8 cellular contexts compared by ENCODE assay signal in genomic region chr10:33008499-33009243, GRCh38. TPM values are rescaled to one million over a fixed set of nuclear protein-coding genes. Genes with fewer than 3 reads are reported as not detected.
DNase-seq lines count a peak whose midpoint lies in the region; ATAC-seq and TF ChIP-seq lines count a peak whose summit lies in the region.

No MANE protein-coding gene starts in this region.

- peaks cover 5% of the 10 kb centered on the region for H3K4me1 ChIP-seq in mesendoderm (ENCODE audit: control insufficient read depth, low read depth, low read length)

- no peak overlapping the region for H2BK15ac ChIP-seq in mesendoderm (replicated peaks; ENCODE audit: low read depth)

- no CpG with 5 or more reads among the region's 9 CpGs for WGBS in mesendoderm (ENCODE audit: extremely low coverage, insufficient coverage, low lambda C conversion rate)

- TF ChIP-seq CTCF in GM12801 (IDR thresholded peaks at IDR 0.05; ENCODE audit: extremely low read depth, insufficient read length) = peak; percentile 98

- no peak overlapping the region for H3K4ac ChIP-seq in mesendoderm (ENCODE audit: low read depth, low read length)

- ATAC-seq in HG03342 (IDR thresholded peaks at IDR 0.05; ENCODE audit: unreplicated experiment) = peak; percentile 64
- no peak for ATAC-seq in GM18858 (IDR thresholded peaks at IDR 0.05; ENCODE audit: unreplicated experiment)

- H3K27ac ChIP-seq in mesendoderm (ENCODE audit: low read depth, low read length) = no peak overlapping the region

- no peaks in the 10 kb centered on the region for H3K27me3 ChIP-seq in mesendoderm (ENCODE audit: insufficient read depth, low read length, poor library complexity)

- no peaks in the 10 kb centered on the region for H3K36me3 ChIP-seq in mesendoderm (ENCODE audit: control insufficient read depth, insufficient read depth, low read length)

- peak overlapping the region; percentile 62 for H3K56ac ChIP-seq in mesendoderm (ENCODE audit: low read length)

- no peak overlapping the region for H3K4me2 ChIP-seq in mesendoderm (ENCODE audit: low read length)

- H4K5ac ChIP-seq in mesendoderm (ENCODE audit: low read length) = no peak overlapping the region

- no peaks in the 10 kb centered on the region for H3K79me2 ChIP-seq in mesendoderm (ENCODE audit: control insufficient read depth, insufficient read depth, low read length)

- peak; percentile 53 for DNase-seq in NCI-H526 treated with DMSO at 0.1 percent for 48 hours (lab: John Stamatoyannopoulos, UW)
- DNase-seq in activated CD4-positive, alpha-beta T cell treated with anti-CD3 and anti-CD28 coated beads, Interleukin-2, amount 50 U/mL, for 4 hours = peak; percentile 55 to 60
- DNase-seq in effector CD4-positive, alpha-beta T cell = peak; percentile 46
- peak; percentile 76 for DNase-seq in mesendoderm
- DNase-seq in stimulated activated CD8-positive, alpha-beta memory T cell treated with anti-CD3 and anti-CD28 coated beads, Interleukin-7, amount 100 ng/mL, for 1 hour (ENCODE audit: low read depth in 2 of 2) = peak; percentile 39 to 44

- no peak overlapping the region for H2BK120ac ChIP-seq in mesendoderm (ENCODE audit: low read depth, low read length)

- H3K4me3 ChIP-seq in mesendoderm (ENCODE audit: low read length) = no peak overlapping the region

- no peaks in the 10 kb centered on the region for H3K79me1 ChIP-seq in mesendoderm (ENCODE audit: low read length)

- no peak overlapping the region for H4K8ac ChIP-seq in mesendoderm (ENCODE audit: low read depth, low read length)

- no peak overlapping the region for H2BK5ac ChIP-seq in mesendoderm (ENCODE audit: low read length)

- H2AK5ac ChIP-seq in mesendoderm (ENCODE audit: low read length) = no peak overlapping the region

- H3K9ac ChIP-seq in mesendoderm (ENCODE audit: low read length) = no peak overlapping the region

- H3K23ac ChIP-seq in mesendoderm (ENCODE audit: low read length) = no peak overlapping the region

- peak overlapping the region; percentile 21 for H3K18ac ChIP-seq in mesendoderm (ENCODE audit: low read length)

RNA-seq across cellular contexts. Expression of gene ITGB1, which starts 50.6 kb away (rescaled TPM):
- 237 TPM for polyA plus RNA-seq in mesendoderm (2013, experiment 1 of 2)
- 240 TPM for polyA plus RNA-seq in mesendoderm (2013, experiment 2 of 2)
